ENCODE assay signal across 8 cellular contexts in the genomic region with DNA sequence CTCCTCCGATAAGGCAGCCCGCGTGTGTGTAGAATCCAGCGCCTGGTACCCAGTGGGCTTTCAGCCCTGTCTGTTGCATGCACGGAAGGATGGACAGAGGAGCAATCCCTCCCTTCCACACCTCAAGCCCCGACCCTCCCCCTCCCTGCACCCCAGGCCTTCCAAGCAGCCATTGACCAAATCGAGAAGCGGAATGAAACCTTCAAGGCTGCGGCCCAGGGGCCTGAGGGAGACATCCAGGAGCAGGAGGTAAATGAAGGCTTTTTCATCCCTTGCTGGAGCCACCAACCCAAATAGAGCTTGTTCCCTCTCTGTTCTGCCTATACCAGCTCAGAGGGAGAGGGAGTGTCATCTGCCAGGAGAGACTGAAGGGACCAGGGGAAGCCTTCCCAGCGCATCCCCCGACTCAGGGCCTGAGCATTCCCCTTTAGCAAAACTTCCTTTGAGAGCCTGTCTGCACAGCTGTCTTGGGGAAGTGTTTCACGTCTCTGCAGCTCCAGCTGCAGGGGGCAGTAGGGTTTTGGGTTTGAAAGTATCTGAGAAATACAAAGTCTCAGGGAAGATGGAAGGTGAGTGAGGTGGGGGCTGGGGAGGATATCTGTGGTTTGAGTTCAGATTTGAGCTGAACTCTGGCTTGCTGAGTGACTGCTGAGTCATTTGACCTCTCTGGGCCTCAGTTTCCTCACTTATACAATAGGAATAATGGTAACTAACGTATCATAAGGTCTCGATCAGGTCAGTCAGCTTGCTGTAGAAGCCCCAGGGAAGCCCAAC. TPM values are rescaled to one million over a fixed set of nuclear protein-coding genes. Genes with fewer than 3 reads are reported as not detected.
DNase-seq lines count a peak whose midpoint lies in the region; ATAC-seq and TF ChIP-seq lines count a peak whose summit lies in the region.

No MANE protein-coding gene starts in this region.

- CTCF ChIA-PET in Panc1 (lab: Charles Lee): interaction anchor here (0.6 to 2.3 kb wide), 9 partner anchors 115 to 256 kb away, joined by 3 to 16 read pairs (median 4); no protein-coding TSS in a partner anchor

- no peaks in the 10 kb centered on the region for H3K9me3 ChIP-seq in Panc1 (ENCODE audit: control insufficient read depth, insufficient read depth, low read depth, low read length)

- no peaks in the 10 kb centered on the region for H3K36me3 ChIP-seq in Panc1 (ENCODE audit: control insufficient read depth, insufficient read depth, low read length)

- TF ChIP-seq CTCF in GM12875 (IDR thresholded peaks at IDR 0.05; ENCODE audit: borderline replicate concordance, insufficient read depth, low read depth, low read length): peak; percentile 9; the same call in 1 of the 2 replicates
- TF ChIP-seq CTCF in Panc1 (IDR thresholded peaks at IDR 0.05): peak; percentile 75

- H3K27me3 Mint-ChIP-seq in stimulated activated naive CD8-positive, alpha-beta T cell treated with anti-CD3 and anti-CD28 coated beads, Interleukin-15, amount 100 ng/mL, for 72 hours: no peaks in the 10 kb centered on the region

- BruUV-seq in Panc1 (replicated peaks; lab: Mats Ljungman, UMichigan): no TSS peak

- H3K27ac Mint-ChIP-seq in stimulated activated naive CD8-positive, alpha-beta T cell treated with anti-CD3 and anti-CD28 coated beads, Interleukin-15, amount 100 ng/mL, for 72 hours: peak overlapping the region; percentile 30 to 88

- no peak overlapping the region for H3K27ac ChIP-seq in Panc1 (ENCODE audit: low read length)

- no peaks in the 10 kb centered on the region for H3K27me3 ChIP-seq in Panc1 (ENCODE audit: control insufficient read depth, insufficient read depth, low read length)

- intact Hi-C loops in Panc1 (cut with micrococcal nuclease; ENCODE audit: unreplicated experiment): no loop called here

- H3K4me3 ChIP-seq in GM12875 (ENCODE audit: low read depth, low read length) (no peak overlapping the region), Panc1 (ENCODE audit: low read depth in 2 of 2, low read length in 2 of 2) (no peak overlapping the region)

- DNase-seq in Panc1 (ENCODE audit: low read depth, low spot score): no peak
- peak; percentile 40 to 49 for DNase-seq in activated T-helper 1 cell treated with anti-CD3 and anti-CD28 coated beads, Interleukin-2, amount 50 U/mL, for 16 hours (ENCODE audit: low read depth in 1 of 2, low spot score in 1 of 2)
- DNase-seq in left kidney (ENCODE audit: low read depth, low spot score): peak; percentile 57
- DNase-seq in stimulated activated naive CD8-positive, alpha-beta T cell treated with anti-CD3 and anti-CD28 coated beads, Interleukin-15, amount 100 ng/mL, for 72 hours: peak; percentile 58 to 72
- DNase-seq in COR-L47 (lab: John Stamatoyannopoulos, UW): no peak
- no peak for DNase-seq in SHP77 (lab: John Stamatoyannopoulos, UW)

- in situ Hi-C loops in Panc1 (cut with HindIII; ENCODE audit: low pct_unique_long_range_greater_than_20kb, low sequenced_read_pairs): no loop called here

- H3K4me3 Mint-ChIP-seq in stimulated activated naive CD8-positive, alpha-beta T cell treated with anti-CD3 and anti-CD28 coated beads, Interleukin-15, amount 100 ng/mL, for 72 hours: peak overlapping the region in 1 of 2 donors; percentile 53

- peaks cover 25% of the 10 kb centered on the region for H3K4me1 ChIP-seq in Panc1 (ENCODE audit: control insufficient read depth, insufficient read depth, low read length)

- no peaks in the 10 kb centered on the region for H3K9me3 Mint-ChIP-seq in stimulated activated naive CD8-positive, alpha-beta T cell treated with anti-CD3 and anti-CD28 coated beads, Interleukin-15, amount 100 ng/mL, for 72 hours

- POLR2A ChIA-PET in Panc1 (lab: Charles Lee): no interaction called here

- ATAC-seq in Panc1 (0 out of 2 replicates have a peak, but pooled peaks have one; percentile 27), HG02981 (IDR thresholded peaks at IDR 0.05; ENCODE audit: unreplicated experiment) (no peak)
- ATAC-seq in stimulated activated naive CD8-positive, alpha-beta T cell treated with anti-CD3 and anti-CD28 coated beads, Interleukin-15, amount 100 ng/mL, for 72 hours: peak; percentile 50

- peaks cover 82% of the 10 kb centered on the region for H3K4me1 Mint-ChIP-seq in stimulated activated naive CD8-positive, alpha-beta T cell treated with anti-CD3 and anti-CD28 coated beads, Interleukin-15, amount 100 ng/mL, for 72 hours

RNA-seq across cellular contexts. Expression of a gene that starts 16.1 kb away (rescaled TPM):
- 0.10 TPM for total RNA-seq in Panc1 (2021; ENCODE audit: unreplicated experiment)
- 0.16 TPM for polyA plus RNA-seq in Panc1 (2012; ENCODE audit: insufficient read length)

RNA-seq across cellular contexts. Expression of a gene that starts 35.5 kb away (rescaled TPM):
- total RNA-seq in Panc1 (2021; ENCODE audit: unreplicated experiment): 223 TPM
- 267 TPM for polyA plus RNA-seq in Panc1 (2012; ENCODE audit: insufficient read length)

Comparison
In these comparisons a context has a peak if more than half of its experiments do, and no peak if none do; other contexts are left out.
1. DNase-seq: peak in activated T-helper 1 cell treated with anti-CD3 and anti-CD28 coated beads, Interleukin-2, amount 50 U/mL, for 16 hours (2 of 2), left kidney (single experiment) and stimulated activated naive CD8-positive, alpha-beta T cell treated with anti-CD3 and anti-CD28 coated beads, Interleukin-15, amount 100 ng/mL, for 72 hours (2 of 2); none in Panc1 (single experiment), COR-L47 (single experiment) and SHP77 (0 of 2).